In genomic region chr7:112898432-112899290, GRCh38 we compare ENCODE assay signal across 9 cellular contexts.
DNase-seq lines count a peak whose midpoint lies in the region; ATAC-seq, FAIRE-seq and TF ChIP-seq lines count a peak whose summit lies in the region.
"Had no signal": no experiment of that assay in that cellular context is flagged by ENCODE, and none has a peak within 500 bp of the region (broad histone marks: within the 10 kb centered on the region; RNA-seq: fewer than 3 reads in every experiment).

No MANE protein-coding gene starts in this region.

- H3K9me2 ChIP-seq in OCI-LY1 (ENCODE audit: low read depth, low read length), result no peaks in the 10 kb centered on the region

- no peaks in the 10 kb centered on the region for H3F3A ChIP-seq in OCI-LY1 (ENCODE audit: insufficient read depth, low read length)

- H3K4me1 Mint-ChIP-seq in astrocyte (ENCODE audit: low read depth, unreplicated experiment), result no peaks in the 10 kb centered on the region

- no peak overlapping the region for H3K4me3 ChIP-seq in OCI-LY1 (ENCODE audit: low read depth, low read length, poor library complexity, severe bottlenecking)
- H3K4me3 ChIP-seq in astrocyte (ENCODE audit: insufficient read depth, low read depth, low read length), result no peak overlapping the region
- H3K4me3 ChIP-seq: BLaER1 had no signal

- H3K4me2 ChIP-seq in OCI-LY1 (ENCODE audit: low read length) (no peak overlapping the region), astrocyte (ENCODE audit: low read length) (no peak overlapping the region)
- H3K4me2 ChIP-seq: BLaER1 had no signal

- H3K79me2 ChIP-seq in OCI-LY1 (ENCODE audit: insufficient read depth, low read length) (no peaks in the 10 kb centered on the region), astrocyte (ENCODE audit: insufficient read depth, low read length) (peaks cover 9% of the 10 kb centered on the region)

- FAIRE-seq in astrocyte (lab: Jason Lieb, UNC), result peak; percentile 74

- H3K9me3 ChIP-seq in OCI-LY1 (ENCODE audit: low read length), result no peaks in the 10 kb centered on the region
- H3K9me3 ChIP-seq in astrocyte (ENCODE audit: insufficient read depth, low read depth, low read length), result no peaks in the 10 kb centered on the region
- H3K9me3 ChIP-seq: BLaER1 had no signal

- H3K27me3 ChIP-seq in OCI-LY1 (ENCODE audit: insufficient read depth, low read length) (no peaks in the 10 kb centered on the region), astrocyte (ENCODE audit: insufficient read depth, low read length) (no peaks in the 10 kb centered on the region)
- H3K27me3 ChIP-seq: BLaER1 had no signal

- DNase-seq in NCI-H1417 (lab: John Stamatoyannopoulos, UW), result peak; percentile 40 to 78 (median 71)
- DNase-seq in NCI-H1417 treated with DMSO at 0.1 percent for 48 hours (lab: John Stamatoyannopoulos, UW), result no peak
- DNase-seq in HT-29 (ENCODE audit: low spot score), result peak; percentile 92
- peak; percentile 49 for DNase-seq in astrocyte (ENCODE audit: low read depth)
- peak; percentile 74 for DNase-seq in iris pigment epithelial cell (ENCODE audit: low read depth)
- DNase-seq in stimulated activated CD8-positive, alpha-beta memory T cell treated with anti-CD3 and anti-CD28 coated beads, Interleukin-4, amount 100 ng/mL, for 48 hours, result peak; percentile 42

- peak; percentile 100 for TF ChIP-seq CTCF in OCI-LY1 (IDR thresholded peaks at IDR 0.05; ENCODE audit: low read length)
- peak; percentile 91 for TF ChIP-seq CTCF in astrocyte (IDR thresholded peaks at IDR 0.05; ENCODE audit: insufficient read depth, low read depth, low read length)

- H4K20me1 ChIP-seq in OCI-LY1 (ENCODE audit: insufficient read depth, low read length) (no peaks in the 10 kb centered on the region), astrocyte (ENCODE audit: insufficient read depth, low read length) (peaks cover 17% of the 10 kb centered on the region)

- ATAC-seq in GM21528 (IDR thresholded peaks at IDR 0.05; ENCODE audit: low FRiP score, unreplicated experiment), result peak; percentile 91

- H3K36me3 Mint-ChIP-seq in astrocyte (ENCODE audit: low read depth, unreplicated experiment), result peaks cover 3% of the 10 kb centered on the region

- no peaks in the 10 kb centered on the region for H3K27me3 Mint-ChIP-seq in astrocyte (ENCODE audit: low read depth, unreplicated experiment)

- H3K27ac Mint-ChIP-seq in astrocyte (ENCODE audit: unreplicated experiment), result no peak overlapping the region

- no peaks in the 10 kb centered on the region for H3K4me1 ChIP-seq in OCI-LY1 (ENCODE audit: insufficient read depth, low read length, severe bottlenecking)
- no peaks in the 10 kb centered on the region for H3K4me1 ChIP-seq in astrocyte (ENCODE audit: insufficient read depth, low read length)
- H3K4me1 ChIP-seq: BLaER1 had no signal

- no peak overlapping the region for H3K9ac ChIP-seq in OCI-LY1 (ENCODE audit: low read length)
- H3K9ac ChIP-seq in astrocyte (ENCODE audit: low read length), result no peak overlapping the region
- H3K9ac ChIP-seq: BLaER1 had no signal

- no peak overlapping the region for H3K27ac ChIP-seq in OCI-LY1 (ENCODE audit: low read depth, low read length, poor library complexity, severe bottlenecking)
- no peak overlapping the region for H3K27ac ChIP-seq in astrocyte (ENCODE audit: low read depth, low read length)
- H3K27ac ChIP-seq: BLaER1 had no signal

- H2AFZ ChIP-seq in OCI-LY1 (ENCODE audit: low read length) (no peak overlapping the region), astrocyte (ENCODE audit: low read depth, low read length) (no peak overlapping the region)

- H3K4me3 Mint-ChIP-seq in astrocyte (ENCODE audit: unreplicated experiment), result no peak overlapping the region

- peaks cover 3% of the 10 kb centered on the region for H3K9me3 Mint-ChIP-seq in astrocyte (ENCODE audit: unreplicated experiment)

- H3K36me3 ChIP-seq in OCI-LY1 (ENCODE audit: insufficient read depth, low read length) (peaks cover 14% of the 10 kb centered on the region), astrocyte (ENCODE audit: insufficient read depth, low read length) (no peaks in the 10 kb centered on the region)
